10 cellular contexts compared by ENCODE assay signal in the genomic region with DNA sequence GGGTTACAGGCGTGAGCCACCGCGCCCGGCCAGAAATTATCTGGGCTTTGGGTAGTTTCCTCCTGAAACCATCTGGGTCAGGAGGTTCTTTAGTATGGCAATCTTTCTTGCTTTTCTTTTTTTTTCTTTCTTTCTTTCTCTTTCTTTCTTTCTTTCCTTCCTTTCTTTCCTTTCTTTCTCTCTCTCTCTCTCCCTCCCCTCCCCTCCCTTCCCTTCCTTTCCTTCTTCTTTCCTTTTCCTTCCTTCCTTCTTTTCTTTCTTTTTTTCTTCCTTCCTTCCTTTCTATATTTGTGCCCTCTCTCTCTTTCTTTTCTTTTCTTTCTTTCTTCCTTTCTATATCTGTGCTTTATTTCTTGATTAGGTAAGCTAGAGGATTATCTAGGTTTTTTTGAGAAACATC. TPM values are rescaled to one million over a fixed set of nuclear protein-coding genes. Genes with fewer than 3 reads are reported as not detected.
"Had no signal": no experiment of that assay in that cellular context is flagged by ENCODE, and none has a peak within 500 bp of the region (broad histone marks: within the 10 kb centered on the region; RNA-seq: fewer than 3 reads in every experiment).

No MANE protein-coding gene starts in this region.

- H2AFZ ChIP-seq: GM23248 had no signal

- DNase-seq: GM23248, H9, HCEC 1CT, HFFc6, KG1 had no signal

- H3K4me3 ChIP-seq: GM23248 had no signal

- ATAC-seq: HepG2 had no signal

- H3K27ac ChIP-seq: GM23248, HL-60 had no signal

- H3K27ac Mint-ChIP-seq: HFFc6, IgD-negative memory B cell had no signal

- H3K4me1 Mint-ChIP-seq: IgD-negative memory B cell had no signal

- H3K4me3 Mint-ChIP-seq: H9, HFFc6, IgD-negative memory B cell had no signal

RNA-seq across cellular contexts. Expression of a gene that starts 25.6 kb away (rescaled TPM):
- total RNA-seq: GM23248, H1, H9, HepG2, HFFc6, HT1080 had no signal
- polyA plus RNA-seq: GM23248, H1, HepG2, IgD-negative memory B cell had no signal

RNA-seq across cellular contexts. Expression of a gene that starts 42.3 kb away (rescaled TPM):
- polyA plus RNA-seq: IgD-negative memory B cell had no signal
